8 cellular contexts compared by ENCODE assay signal in the genomic region with DNA sequence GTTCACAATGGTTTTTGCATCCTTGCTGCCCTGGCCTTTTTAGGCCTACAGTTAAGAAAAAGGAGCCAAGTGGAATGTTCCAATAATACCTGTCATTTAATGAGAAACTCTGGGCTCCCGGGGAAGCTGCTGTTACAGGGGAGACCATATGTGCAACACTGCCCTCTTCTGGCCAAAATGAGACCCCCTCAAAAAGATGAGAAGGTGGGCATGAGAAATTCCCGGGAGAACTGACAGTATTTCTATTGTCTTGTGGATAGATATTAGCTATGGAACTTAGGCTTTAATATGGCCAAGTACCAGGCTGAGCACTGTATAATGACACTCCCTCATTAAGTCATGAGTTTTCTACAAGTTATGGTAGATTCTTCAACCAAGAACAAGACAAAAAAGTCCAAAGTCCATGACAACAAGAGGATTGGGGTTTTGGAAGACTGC.
DNase-seq lines count a peak whose midpoint lies in the region; ATAC-seq, FAIRE-seq and TF ChIP-seq lines count a peak whose summit lies in the region.

No MANE protein-coding gene starts in this region.

- H3K4me3 Mint-ChIP-seq in activated CD4-positive, alpha-beta T cell treated with anti-CD3 and anti-CD28 coated beads, Interleukin-2, amount 10 ng/mL, durations not matched to agents 7 days and 5 days = no peak overlapping the region
- no peak overlapping the region for H3K4me3 Mint-ChIP-seq in naive thymus-derived CD8-positive, alpha-beta T cell
- no peak overlapping the region for H3K4me3 Mint-ChIP-seq in type B pancreatic cell

- no peaks in the 10 kb centered on the region for H3K36me3 ChIP-seq in GM06990 (ENCODE audit: control insufficient read depth, insufficient read depth, low read length)

- TF ChIP-seq CTCF in GM06990 (IDR thresholded peaks at IDR 0.05; ENCODE audit: insufficient read depth, low read length, poor library complexity, severe bottlenecking) (peak; percentile 81), type B pancreatic cell (conservative IDR thresholded peaks at IDR 0.05) (peak; percentile 86)

- no peaks in the 10 kb centered on the region for H3K9me3 Mint-ChIP-seq in activated CD4-positive, alpha-beta T cell treated with anti-CD3 and anti-CD28 coated beads, Interleukin-2, amount 10 ng/mL, durations not matched to agents 7 days and 5 days
- no peaks in the 10 kb centered on the region for H3K9me3 Mint-ChIP-seq in naive thymus-derived CD8-positive, alpha-beta T cell
- peaks cover 4% of the 10 kb centered on the region for H3K9me3 Mint-ChIP-seq in type B pancreatic cell

- peak in 1 of 2 donors; percentile 49 for ATAC-seq in naive thymus-derived CD8-positive, alpha-beta T cell
- no peak for ATAC-seq in HG03139 (IDR thresholded peaks at IDR 0.05; ENCODE audit: unreplicated experiment)

- H3K4me1 Mint-ChIP-seq in activated CD4-positive, alpha-beta T cell treated with anti-CD3 and anti-CD28 coated beads, Interleukin-2, amount 10 ng/mL, durations not matched to agents 7 days and 5 days = no peaks in the 10 kb centered on the region
- H3K4me1 Mint-ChIP-seq in naive thymus-derived CD8-positive, alpha-beta T cell = peaks cover 0 to 3% (median 0%) of the 10 kb centered on the region in 4 donors
- H3K4me1 Mint-ChIP-seq in type B pancreatic cell (ENCODE audit: unreplicated experiment) = peaks cover 14% of the 10 kb centered on the region

- CTCF ChIA-PET in activated CD4-positive, alpha-beta T cell treated with anti-CD3 and anti-CD28 coated beads, Interleukin-2, amount 10 ng/mL, durations not matched to agents 7 days and 5 days (lab: Charles Lee) = interaction anchor here (0.8 to 1.2 kb wide), 2 partner anchors 12 to 113 kb away, joined by 3 read pairs; no protein-coding TSS in a partner anchor

- POLR2A ChIA-PET in activated CD4-positive, alpha-beta T cell treated with anti-CD3 and anti-CD28 coated beads, Interleukin-2, amount 10 ng/mL, durations not matched to agents 7 days and 5 days (lab: Charles Lee) = no interaction called here
- POLR2A ChIA-PET in naive thymus-derived CD8-positive, alpha-beta T cell (lab: Charles Lee) = no interaction called here

- no peaks in the 10 kb centered on the region for H3K27me3 Mint-ChIP-seq in activated CD4-positive, alpha-beta T cell treated with anti-CD3 and anti-CD28 coated beads, Interleukin-2, amount 10 ng/mL, durations not matched to agents 7 days and 5 days
- peaks cover 2 to 44% (median 20%) of the 10 kb centered on the region in 5 donors for H3K27me3 Mint-ChIP-seq in naive thymus-derived CD8-positive, alpha-beta T cell
- H3K27me3 Mint-ChIP-seq in type B pancreatic cell = no peaks in the 10 kb centered on the region

- H3K27me3 ChIP-seq in GM06990 (replicated peaks; ENCODE audit: control insufficient read depth, insufficient read depth, low read length) = no peaks in the 10 kb centered on the region; the same call in 1 of the 2 replicates

- H3K4me3 ChIP-seq in GM06990 (replicated peaks; ENCODE audit: low read depth, low read length) = no peak overlapping the region

- DNase-seq in A172 (ENCODE audit: low spot score) (peak; percentile 48), GM06990 (ENCODE audit: extremely low read depth, insufficient read length) (no peak), NCI-H2029 (lab: John Stamatoyannopoulos, UW) (peak; percentile 3), type B pancreatic cell (ENCODE audit: extremely low spot score, unreplicated experiment) (no peak)
- peak; percentile 52 for DNase-seq in activated CD4-positive, alpha-beta T cell treated with anti-CD3 and anti-CD28 coated beads, Interleukin-2, amount 10 ng/mL, durations not matched to agents 7 days and 5 days
- DNase-seq in naive thymus-derived CD8-positive, alpha-beta T cell = peak; percentile 13 to 77 (median 44)

- H3K36me3 Mint-ChIP-seq in activated CD4-positive, alpha-beta T cell treated with anti-CD3 and anti-CD28 coated beads, Interleukin-2, amount 10 ng/mL, durations not matched to agents 7 days and 5 days (ENCODE audit: low read depth) = no peaks in the 10 kb centered on the region
- no peaks in the 10 kb centered on the region for H3K36me3 Mint-ChIP-seq in naive thymus-derived CD8-positive, alpha-beta T cell
- H3K36me3 Mint-ChIP-seq in type B pancreatic cell = peaks cover 4% of the 10 kb centered on the region

- no peak overlapping the region for H3K27ac Mint-ChIP-seq in activated CD4-positive, alpha-beta T cell treated with anti-CD3 and anti-CD28 coated beads, Interleukin-2, amount 10 ng/mL, durations not matched to agents 7 days and 5 days
- no peak overlapping the region for H3K27ac Mint-ChIP-seq in naive thymus-derived CD8-positive, alpha-beta T cell
- H3K27ac Mint-ChIP-seq in type B pancreatic cell = no peak overlapping the region

- FAIRE-seq in endometrium (lab: Jason Lieb, UNC) = peak; percentile 37

Comparison
In these comparisons a context has a peak if more than half of its experiments do, and no peak if none do; other contexts are left out.
1. DNase-seq: peak in A172 (single experiment), NCI-H2029 (single experiment), activated CD4-positive, alpha-beta T cell treated with anti-CD3 and anti-CD28 coated beads, Interleukin-2, amount 10 ng/mL, durations not matched to agents 7 days and 5 days (single experiment) and naive thymus-derived CD8-positive, alpha-beta T cell (10 of 10); none in GM06990 (single experiment) and type B pancreatic cell (single experiment).